Comparison of ENCODE assay signal across 8 cellular contexts in genomic region chr7:42831051-42831952, GRCh38.
DNase-seq lines count a peak whose midpoint lies in the region; ATAC-seq, FAIRE-seq and TF ChIP-seq lines count a peak whose summit lies in the region.

No MANE protein-coding gene starts in this region.

- H3K27me3 Mint-ChIP-seq in activated CD8-positive, alpha-beta memory T cell treated with anti-CD3 and anti-CD28 coated beads, Interleukin-2, amount 10 ng/mL, durations not matched to agents 7 days and 5 days = peaks cover 9% of the 10 kb centered on the region

- H3K27ac Mint-ChIP-seq in activated CD8-positive, alpha-beta memory T cell treated with anti-CD3 and anti-CD28 coated beads, Interleukin-2, amount 10 ng/mL, durations not matched to agents 7 days and 5 days = no peak overlapping the region

- peak; percentile 32; the same call in 1 of the 3 replicates for TF ChIP-seq CTCF in GM12872 (IDR thresholded peaks at IDR 0.05; ENCODE audit: insufficient read depth, low read depth, low read length)
- TF ChIP-seq CTCF in fibroblast of the aortic adventitia (IDR thresholded peaks at IDR 0.05; ENCODE audit: insufficient read depth, low read length) = peak; percentile 82
- no peak for TF ChIP-seq CTCF in omental fat pad (IDR thresholded peaks at IDR 0.05)

- H3K4me1 Mint-ChIP-seq in activated CD8-positive, alpha-beta memory T cell treated with anti-CD3 and anti-CD28 coated beads, Interleukin-2, amount 10 ng/mL, durations not matched to agents 7 days and 5 days = no peaks in the 10 kb centered on the region

- ATAC-seq in omental fat pad (ENCODE audit: low FRiP score) = peak; percentile 52
- no peak for ATAC-seq in activated CD8-positive, alpha-beta memory T cell treated with anti-CD3 and anti-CD28 coated beads, Interleukin-2, amount 10 ng/mL, durations not matched to agents 7 days and 5 days

- DNase-seq in RPMI7951 (ENCODE audit: low read depth) (peak; percentile 49), fibroblast of the aortic adventitia (ENCODE audit: low read depth) (peak; percentile 67), omental fat pad (ENCODE audit: low spot score) (no peak), H54 (ENCODE audit: insufficient read length, low spot score) (no peak), NCI-H2081 treated with DMSO at 0.1 percent for 48 hours (lab: John Stamatoyannopoulos, UW) (no peak)
- DNase-seq in activated CD8-positive, alpha-beta memory T cell treated with anti-CD3 and anti-CD28 coated beads, Interleukin-2, amount 10 ng/mL, durations not matched to agents 7 days and 5 days = no peak
- DNase-seq in activated naive CD4-positive, alpha-beta T cell treated with anti-CD3 and anti-CD28 coated beads, Interleukin-2, amount 50 U/mL, for 16 hours = no peak

- FAIRE-seq in H54 (lab: Jason Lieb, UNC) = no peak

- no peak for TF ChIP-seq POLR2A in H54 (IDR thresholded peaks at IDR 0.05; ENCODE audit: low read depth, low read length)

- no peak overlapping the region for H3K4me3 Mint-ChIP-seq in activated CD8-positive, alpha-beta memory T cell treated with anti-CD3 and anti-CD28 coated beads, Interleukin-2, amount 10 ng/mL, durations not matched to agents 7 days and 5 days

- H3K9me3 Mint-ChIP-seq in activated CD8-positive, alpha-beta memory T cell treated with anti-CD3 and anti-CD28 coated beads, Interleukin-2, amount 10 ng/mL, durations not matched to agents 7 days and 5 days (ENCODE audit: low read depth) = no peaks in the 10 kb centered on the region

- H3K36me3 Mint-ChIP-seq in activated CD8-positive, alpha-beta memory T cell treated with anti-CD3 and anti-CD28 coated beads, Interleukin-2, amount 10 ng/mL, durations not matched to agents 7 days and 5 days = no peaks in the 10 kb centered on the region

- CTCF ChIA-PET in activated CD8-positive, alpha-beta memory T cell treated with anti-CD3 and anti-CD28 coated beads, Interleukin-2, amount 10 ng/mL, durations not matched to agents 7 days and 5 days (lab: Charles Lee) = interaction anchor here (0.5 kb wide), 1 partner anchor 163 kb away, joined by 3 read pairs; no protein-coding TSS in a partner anchor

- H3K4me3 ChIP-seq in fibroblast of the aortic adventitia (ENCODE audit: low read depth, low read length) = no peak overlapping the region

Comparison
In these comparisons a context has a peak if more than half of its experiments do, and no peak if none do; other contexts are left out.
1. CTCF ChIP-seq: peak in GM12872 (single experiment) and fibroblast of the aortic adventitia (single experiment); none in omental fat pad (0 of 3).
2. DNase-seq: peak in RPMI7951 (single experiment) and fibroblast of the aortic adventitia (single experiment); none in omental fat pad (single experiment), activated CD8-positive, alpha-beta memory T cell treated with anti-CD3 and anti-CD28 coated beads, Interleukin-2, amount 10 ng/mL, durations not matched to agents 7 days and 5 days (single experiment), activated naive CD4-positive, alpha-beta T cell treated with anti-CD3 and anti-CD28 coated beads, Interleukin-2, amount 50 U/mL, for 16 hours (single experiment), H54 (single experiment) and NCI-H2081 treated with DMSO at 0.1 percent for 48 hours (single experiment).